ENCODE assay signal across 18 cellular contexts in genomic region chr13:45231722-45232121, GRCh38. TPM values are rescaled to one million over a fixed set of nuclear protein-coding genes. Genes with fewer than 3 reads are reported as not detected.
A peak's percentile ranks its signal among the peaks of the same experiment; 100 is the strongest.
DNase-seq lines count a peak whose midpoint lies in the region; ATAC-seq, FAIRE-seq and TF ChIP-seq lines count a peak whose summit lies in the region.
"Had no signal": no experiment of that assay in that cellular context is flagged by ENCODE, and none has a peak within 500 bp of the region (broad histone marks: within the 10 kb centered on the region; RNA-seq: fewer than 3 reads in every experiment).

No MANE protein-coding gene starts in this region.

- peaks cover 3% of the 10 kb centered on the region; the same call in 1 of the 2 replicates for H3K27me3 Mint-ChIP-seq in HFFc6 (ENCODE audit: insufficient read depth)
- no peaks in the 10 kb centered on the region for H3K27me3 Mint-ChIP-seq in activated naive CD8-positive, alpha-beta T cell treated with anti-CD3 and anti-CD28 coated beads for 36 hours
- H3K27me3 Mint-ChIP-seq: dendritic cell treated with granulocyte-macrophage colony-stimulating factor and Interleukin-4, amounts not matched to agents 40 ng/mL and 50 ng/mL, for 4 days; T-cell had no signal

- no peak for TF ChIP-seq RAD21 in GM12878 (IDR thresholded peaks at IDR 0.05; ENCODE audit: insufficient read depth, low read depth, low read length)

- H3K9me3 Mint-ChIP-seq in HFFc6, result no peaks in the 10 kb centered on the region
- no peaks in the 10 kb centered on the region for H3K9me3 Mint-ChIP-seq in activated naive CD8-positive, alpha-beta T cell treated with anti-CD3 and anti-CD28 coated beads for 36 hours
- H3K9me3 Mint-ChIP-seq: dendritic cell treated with granulocyte-macrophage colony-stimulating factor and Interleukin-4, amounts not matched to agents 40 ng/mL and 50 ng/mL, for 4 days; T-cell had no signal

- H3K4me1 ChIP-seq in GM12878 (ENCODE audit: control insufficient read depth, insufficient read depth, low read length), result 0 out of 2 replicates have a peak, but pooled peaks cover 3% of the 10 kb centered on the region

- peaks cover 7% of the 10 kb centered on the region for H3K36me3 Mint-ChIP-seq in HFFc6 (ENCODE audit: low read depth)
- peaks cover 15% of the 10 kb centered on the region for H3K36me3 Mint-ChIP-seq in activated naive CD8-positive, alpha-beta T cell treated with anti-CD3 and anti-CD28 coated beads for 36 hours

- H3K27me3 ChIP-seq in GM12878 (replicated peaks in 1 of 2; ENCODE audit: control insufficient read depth in 2 of 2, insufficient read depth in 2 of 2, low read length in 1 of 2), result no peaks in the 10 kb centered on the region
- H3K27me3 ChIP-seq: MG63 had no signal

- SMC1A ChIA-PET in GM12878 (lab: Charles Lee; ENCODE audit: uncharacterized antibody, unreplicated experiment), result interaction anchor here (1.0 to 2.8 kb wide), 3 partner anchors 13 to 49 kb away, joined by 3 to 9 read pairs (median 3); no protein-coding TSS in a partner anchor

- H4K20me1 ChIP-seq in GM12878 (ENCODE audit: control insufficient read depth, insufficient read depth), result no peaks in the 10 kb centered on the region

- ATAC-seq in GM12878 (peak; percentile 73), HG03469 (IDR thresholded peaks at IDR 0.05; ENCODE audit: unreplicated experiment) (no peak), HG02852 (IDR thresholded peaks at IDR 0.05; ENCODE audit: unreplicated experiment) (no peak)
- ATAC-seq: T-cell had no signal

- H3K9me3 ChIP-seq in GM12878 (replicated peaks; ENCODE audit: control insufficient read depth, insufficient read depth, low read length), result no peaks in the 10 kb centered on the region
- H3K9me3 ChIP-seq: MG63 had no signal

- H3K27ac ChIP-seq in GM12878 (ENCODE audit: control insufficient read depth, insufficient read depth), result no peak overlapping the region

- CTCF ChIA-PET in GM12878 (lab: Yijun Ruan, JAX), result interaction anchor here (0.8 to 2.6 kb wide), 4 partner anchors 13 to 48 kb away, joined by 3 to 12 read pairs (median 4); no protein-coding TSS in a partner anchor

- RAD21 ChIA-PET in GM12878 (lab: Charles Lee; ENCODE audit: unreplicated experiment), result interaction anchor here (0.6 to 1.1 kb wide), 3 partner anchors 16 to 123 kb away, joined by 3 to 6 read pairs (median 3); partner anchors contain the start of gene GTF2F2

- no peak for TF ChIP-seq EP300 in GM12878 (IDR thresholded peaks at IDR 0.05; ENCODE audit: borderline replicate concordance in 1 of 2, control insufficient read depth in 1 of 2, low read depth in 2 of 2, low read length in 2 of 2)

- intact Hi-C loops in GM12878 (cut with micrococcal nuclease; ENCODE audit: unreplicated experiment), result no loop called here

- no peak overlapping the region for H3K4me3 ChIP-seq in GM12878
- H3K4me3 ChIP-seq: MG63 had no signal

- H3K4me2 ChIP-seq in GM12878 (ENCODE audit: control insufficient read depth, insufficient read depth), result no peak overlapping the region

- H3K79me2 ChIP-seq in GM12878 (ENCODE audit: control insufficient read depth, insufficient read depth, low read length), result no peaks in the 10 kb centered on the region

- BruUV-seq in GM12878 (replicated peaks; lab: Mats Ljungman, UMichigan), result no TSS peak

- POLR2A ChIA-PET in GM12878 (lab: Charles Lee), result interaction anchor here (0.8 to 1.1 kb wide), 2 partner anchors 8 to 27 kb away, joined by 3 read pairs; no protein-coding TSS in a partner anchor

- H2AFZ ChIP-seq in GM12878 (ENCODE audit: control insufficient read depth, low read depth, low read length), result no peak overlapping the region

- peak overlapping the region; percentile 84 for H3K27ac Mint-ChIP-seq in HFFc6
- no peak overlapping the region for H3K27ac Mint-ChIP-seq in activated naive CD8-positive, alpha-beta T cell treated with anti-CD3 and anti-CD28 coated beads for 36 hours
- H3K27ac Mint-ChIP-seq: dendritic cell treated with granulocyte-macrophage colony-stimulating factor and Interleukin-4, amounts not matched to agents 40 ng/mL and 50 ng/mL, for 4 days; T-cell had no signal

- 59% methylated on average over 1 of the region's 1 CpG for WGBS in GM12878 (ENCODE audit: insufficient coverage, insufficient replicate concordance, low lambda C conversion rate, missing lambda C conversion rate)

- TF ChIP-seq CTCF in HFFc6 (IDR thresholded peaks at IDR 0.05) (no peak), GM12878 (IDR thresholded peaks at IDR 0.05 in 2 of 3, conservative IDR thresholded peaks at IDR 0.05 in 1 of 3; ENCODE audit: control insufficient read depth in 2 of 3, extremely low read depth in 1 of 3, insufficient read depth in 1 of 3, low read depth in 3 of 3, low read length in 3 of 3) (no peak)

- peaks cover 29% of the 10 kb centered on the region for H3K4me1 Mint-ChIP-seq in HFFc6 (ENCODE audit: low read depth)
- H3K4me1 Mint-ChIP-seq in activated naive CD8-positive, alpha-beta T cell treated with anti-CD3 and anti-CD28 coated beads for 36 hours, result peaks cover 10% of the 10 kb centered on the region

- no peak overlapping the region for H3K4me3 Mint-ChIP-seq in HFFc6
- H3K4me3 Mint-ChIP-seq in activated naive CD8-positive, alpha-beta T cell treated with anti-CD3 and anti-CD28 coated beads for 36 hours, result no peak overlapping the region
- H3K4me3 Mint-ChIP-seq: dendritic cell treated with granulocyte-macrophage colony-stimulating factor and Interleukin-4, amounts not matched to agents 40 ng/mL and 50 ng/mL, for 4 days; T-cell had no signal

- in situ Hi-C loops in GM12878 (cut with MboI), result no loop called here

- DNase-seq in COR-L47 (lab: John Stamatoyannopoulos, UW) (peak; percentile 4), HFFc6 (peak; percentile 22), GM12878 (ENCODE audit: low read depth, low spot score) (no peak), kidney tubule cell (ENCODE audit: low spot score) (peak; percentile 64), GM12892 (ENCODE audit: insufficient read length) (no peak)
- DNase-seq in activated naive CD8-positive, alpha-beta T cell treated with anti-CD3 and anti-CD28 coated beads for 36 hours, result no peak
- DNase-seq: activated CD4-positive, alpha-beta T cell treated with anti-CD3 and anti-CD28 coated beads for 48 hours; activated gamma-delta T cell; C1 segment of cervical spinal cord; hippocampal formation; MG63; NK-92 treated with Interleukin-12 subunit alpha and Interleukin-12 subunit beta, amount 100 ng/mL, for 24 hours; small intestine; T-cell had no signal

- no peak overlapping the region for H3K9ac ChIP-seq in GM12878 (ENCODE audit: control insufficient read depth, insufficient read depth, low read length)

- no peak for TF ChIP-seq POLR2A in GM12878 (IDR thresholded peaks at IDR 0.05; ENCODE audit: low read depth, low read length)
- no peak for TF ChIP-seq POLR2A in GM12892 (IDR thresholded peaks at IDR 0.05; ENCODE audit: low read depth, low read length)

- FAIRE-seq in GM12878 (lab: Jason Lieb, UNC) (no peak), GM12892 (lab: Jason Lieb, UNC) (no peak)
- FAIRE-seq: small intestine had no signal

- no peaks in the 10 kb centered on the region; a peak in 1 of 4 replicates for H3K36me3 ChIP-seq in GM12878 (ENCODE audit: control insufficient read depth in 2 of 2, insufficient read depth in 2 of 2, low read length in 1 of 2)

TF ChIP-seq in GM12878, 131 proteins besides CTCF, POLR2A, EP300 and RAD21:
- TF ChIP-seq CHD4 (IDR thresholded peaks at IDR 0.05) (no peak), BMI1 (IDR thresholded peaks at IDR 0.05; ENCODE audit: borderline replicate concordance) (0 out of 2 replicates have a peak, but pooled peaks have one; percentile 59)

RNA-seq across cellular contexts. Expression of gene KCTD4, which starts 30.9 kb away (rescaled TPM):
- total RNA-seq in HFFc6 (2021; fragmentation: NEBNext Ultra II Directional; extraction: Animal tissue kit (Norgen Biotek cat#: 25700)), result 1 to 10 TPM in 4 of 6 experiments, under 1 TPM in 2; 0.73 to 4.5 (median 1.1) TPM
- total RNA-seq in GM12878 (2013; cell fraction: nucleolus; rRNA removed), result not detected in 2 replicates
- total RNA-seq in GM12878 (2014; rRNA removed), result 0.05 TPM in 1 of 2 replicates, not detected in the other
- total RNA-seq in GM12878 (2014; rRNA removed; fragmentation: Illumina TruSeq; extraction: Trizol), result not detected in 2 replicates
- not detected in 2 replicates for total RNA-seq in GM12878 (2021)
- not detected for polyA plus RNA-seq in GM12878 (2011; ENCODE audit: low read depth)
- polyA plus RNA-seq in GM12878 (2011; rRNA removed), result not detected in 2 replicates
- not detected in 2 replicates for polyA plus RNA-seq in GM12878 (2011; cell fraction: cytosol; rRNA removed)
- not detected in 2 replicates for polyA plus RNA-seq in GM12878 (2011; cell fraction: nucleus; rRNA removed)
- polyA plus RNA-seq in GM12878 (2012), result not detected in 2 replicates
- 0.10 TPM in 1 of 2 replicates, not detected in the other for polyA plus RNA-seq in GM12878 (2014; fragmentation: Illumina TruSeq; extraction: Trizol)
- not detected for polyA plus RNA-seq in GM12878 (2014; fragmentation: Nextera tagmentation; extraction: Ambion mirVana)
- not detected in 2 replicates for polyA plus RNA-seq in GM12878 (2014; rRNA removed)
- polyA plus RNA-seq in GM12878 (2016; fragmentation: Nextera tagmentation; extraction: Ambion mirVana), result under 1 TPM in 1 of 2 experiments, not detected in 1; 0.09 TPM
- not detected in 2 replicates for polyA minus RNA-seq in GM12878 (2011; rRNA and poly(A)+ RNA removed)
- not detected in 2 replicates for polyA minus RNA-seq in GM12878 (2011; cell fraction: cytosol; rRNA and poly(A)+ RNA removed)
- polyA minus RNA-seq in GM12878 (2011; cell fraction: nucleus; rRNA and poly(A)+ RNA removed), result not detected in 2 replicates
- 0.40 TPM for polyA plus RNA-seq in GM12892 (2012; ENCODE audit: missing spikeins)
- not detected for total RNA-seq in activated naive CD8-positive, alpha-beta T cell treated with anti-CD3 and anti-CD28 coated beads for 36 hours
- total RNA-seq: T-cell, ureter had no signal

Comparison
In these comparisons a context has a peak if more than half of its experiments do, and no peak if none do; other contexts are left out.
1. DNase-seq: peak in COR-L47 (single experiment), HFFc6 (single experiment) and kidney tubule cell (single experiment); none in GM12878 (single experiment), GM12892 (single experiment) and activated naive CD8-positive, alpha-beta T cell treated with anti-CD3 and anti-CD28 coated beads for 36 hours (single experiment).